In the genomic region with DNA sequence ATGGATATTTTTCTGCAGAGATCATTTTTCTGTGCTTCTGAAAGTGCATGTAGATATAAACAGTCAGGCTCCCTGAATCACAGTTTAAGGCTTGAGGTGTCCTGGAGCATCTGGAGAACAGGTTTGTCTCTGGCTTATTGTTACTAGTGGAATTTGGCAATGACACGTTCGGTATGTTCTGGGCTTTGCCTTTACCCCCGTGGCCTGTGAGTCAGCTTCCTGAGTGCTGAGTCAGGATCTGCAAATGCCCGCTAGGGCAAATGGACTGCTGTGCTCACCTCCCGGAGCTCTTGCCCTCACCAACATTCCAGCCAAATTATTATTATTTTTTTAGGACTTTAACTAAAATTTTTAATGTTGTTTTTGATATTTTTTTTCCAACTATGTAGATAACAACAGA, we compare ENCODE assay signal across 8 cellular contexts.
DNase-seq lines count a peak whose midpoint lies in the region; ATAC-seq and TF ChIP-seq lines count a peak whose summit lies in the region.

No MANE protein-coding gene starts in this region.

- TF ChIP-seq CTCF in breast epithelium (IDR thresholded peaks at IDR 0.05): peak; percentile 16 to 55 (median 22)
- TF ChIP-seq CTCF in dorsolateral prefrontal cortex (IDR thresholded peaks at IDR 0.05 in 54 of 56, conservative IDR thresholded peaks at IDR 0.05 in 2 of 56; ENCODE audit: low read depth in 1 of 56, partially characterized antibody in 56 of 56): no peak

- no peak for TF ChIP-seq POLR2A in breast epithelium (IDR thresholded peaks at IDR 0.05)

- H3K27me3 ChIP-seq in MG63 (no peaks in the 10 kb centered on the region), breast epithelium (no peaks in the 10 kb centered on the region), dorsolateral prefrontal cortex (peaks cover 0 to 10% (median 0%) of the 10 kb centered on the region in 45 donors)

- H3K27ac ChIP-seq in breast epithelium (no peak overlapping the region), dorsolateral prefrontal cortex (no peak overlapping the region)

- H3K9me3 ChIP-seq in MG63: no peaks in the 10 kb centered on the region
- no peaks in the 10 kb centered on the region for H3K9me3 ChIP-seq in breast epithelium

- ATAC-seq in GM18870 (IDR thresholded peaks at IDR 0.05; ENCODE audit: unreplicated experiment): no peak

- H3K36me3 ChIP-seq in MG63 (no peaks in the 10 kb centered on the region), breast epithelium (no peaks in the 10 kb centered on the region)

- DNase-seq in EH (ENCODE audit: low read depth): peak; percentile 98
- DNase-seq in MG63: peak; percentile 93
- peak; percentile 56 to 82 for DNase-seq in breast epithelium (ENCODE audit: low spot score in 2 of 2)
- DNase-seq in lung microvascular endothelial cell (ENCODE audit: low read depth in 2 of 2): peak; percentile 92 to 93
- no peak for DNase-seq in NCI-H128 (lab: John Stamatoyannopoulos, UW; ENCODE audit: unreplicated experiment)
- DNase-seq in dorsolateral prefrontal cortex: no peak
- no peak for DNase-seq in activated CD4-positive, alpha-beta T cell treated with anti-CD3 and anti-CD28 coated beads for 1 hour

- intact Hi-C loops in breast epithelium (cut with DNase I; ENCODE audit: low total_unique reads) (no loop called here), dorsolateral prefrontal cortex (cut with DNase I) (no loop called here)

- H3K4me1 ChIP-seq in breast epithelium: no peaks in the 10 kb centered on the region

- H3K4me3 ChIP-seq in MG63 (no peak overlapping the region), breast epithelium (no peak overlapping the region), dorsolateral prefrontal cortex (no peak overlapping the region)

Comparison
In these comparisons a context has a peak if more than half of its experiments do, and no peak if none do; other contexts are left out.
1. DNase-seq: peak in EH (single experiment), MG63 (single experiment), breast epithelium (2 of 2) and lung microvascular endothelial cell (2 of 2); none in NCI-H128 (single experiment), dorsolateral prefrontal cortex (0 of 10) and activated CD4-positive, alpha-beta T cell treated with anti-CD3 and anti-CD28 coated beads for 1 hour (single experiment).
2. CTCF ChIP-seq: peak in breast epithelium (3 of 3); none in dorsolateral prefrontal cortex (0 of 56).